In genomic region chr17:57559226-57559625, GRCh38 we compare ENCODE assay signal across 1 cellular context.
TF ChIP-seq lines count a peak whose summit lies in the region.

No MANE protein-coding gene starts in this region.

TF ChIP-seq in IMR-90, 13 proteins besides CTCF, POLR2A, EP300 and RAD21:
- no peak for TF ChIP-seq USF2 (IDR thresholded peaks at IDR 0.05; ENCODE audit: low read depth, low read length)
- no peak for TF ChIP-seq CEBPB (IDR thresholded peaks at IDR 0.05; ENCODE audit: low read depth, low read length)
